Comparison of ENCODE assay signal across 8 cellular contexts in genomic region chr7:98294798-98295382, GRCh38. TPM values are rescaled to one million over a fixed set of nuclear protein-coding genes. Genes with fewer than 3 reads are reported as not detected.
DNase-seq lines count a peak whose midpoint lies in the region; ATAC-seq, FAIRE-seq and TF ChIP-seq lines count a peak whose summit lies in the region.

No MANE protein-coding gene starts in this region.

- TF ChIP-seq POLR2A in GM12891 (IDR thresholded peaks at IDR 0.05; ENCODE audit: low read depth, low read length) = peak; percentile 45; the same call in 1 of the 2 replicates

- DNase-seq in AG09309 (ENCODE audit: low read depth) (no peak), GM12891 (ENCODE audit: insufficient read length, low spot score) (peak; percentile 87), NOMO-1 (lab: John Stamatoyannopoulos, UW; ENCODE audit: unreplicated experiment in 2 of 2) (peak; percentile 28 to 37), T47D (ENCODE audit: low read depth in 1 of 2, low spot score in 1 of 2) (peak; percentile 80), left lung (peak in 1 of 2 donors; percentile 86), urothelium cell line (ENCODE audit: low spot score) (peak; percentile 78), occipital lobe (lab: John Stamatoyannopoulos, UW) (no peak)

- TF ChIP-seq CTCF in AG09309 (IDR thresholded peaks at IDR 0.05; ENCODE audit: control insufficient read depth, insufficient read depth, low read depth, low read length, missing control alignments) (peak; percentile 74), left lung (IDR thresholded peaks at IDR 0.05) (peak; percentile 46 to 60)

- H3K4me3 ChIP-seq in AG09309 (ENCODE audit: control insufficient read depth, low read depth, low read length) = no peak overlapping the region
- H3K4me3 ChIP-seq in left lung = no peak overlapping the region

- ATAC-seq in HG03520 (IDR thresholded peaks at IDR 0.05; ENCODE audit: unreplicated experiment) = peak; percentile 61
- peak; percentile 84 for ATAC-seq in left lung

- H3K27ac ChIP-seq in left lung = peak overlapping the region in 1 of 2 donors; percentile 14

- in situ Hi-C loops in T47D (cut with HindIII; ENCODE audit: low pct_unique_long_range_greater_than_20kb, low sequenced_read_pairs) = no loop called here

- FAIRE-seq in GM12891 (lab: Jason Lieb, UNC) = peak; percentile 69
- peak; percentile 56 for FAIRE-seq in urothelium cell line (lab: Jason Lieb, UNC)

- no peaks in the 10 kb centered on the region for H3K9me3 ChIP-seq in left lung

- H3K27me3 ChIP-seq in left lung = no peaks in the 10 kb centered on the region

- intact Hi-C loops in left lung (cut with DNase I) = loop anchor here in 1 of 2 donors (10.0 kb wide), 1 partner anchor 110 kb away; the partner anchor contains the start of gene BAIAP2L1

- peaks cover 0 to 14% of the 10 kb centered on the region in 2 donors for H3K4me1 ChIP-seq in left lung

- peaks cover 0 to 77% of the 10 kb centered on the region in 2 donors for H3K36me3 ChIP-seq in left lung

TF ChIP-seq in GM12891, 5 proteins besides CTCF, POLR2A, EP300 and RAD21:
- TF ChIP-seq PAX5 (IDR thresholded peaks at IDR 0.05; ENCODE audit: insufficient read depth, low read length, severe bottlenecking) = no peak
- TF ChIP-seq POU2F2 (IDR thresholded peaks at IDR 0.05; ENCODE audit: low read depth, low read length) = 0 out of 2 replicates have a peak, but pooled peaks have one; percentile 38
- TF ChIP-seq POLR2AphosphoS5 (IDR thresholded peaks at IDR 0.05; ENCODE audit: low read depth, low read length) = 0 out of 2 replicates have a peak, but pooled peaks have one; percentile 20
- TF ChIP-seq SPI1 (IDR thresholded peaks at IDR 0.05; ENCODE audit: low read depth, low read length) = no peak
- TF ChIP-seq TAF1 (IDR thresholded peaks at IDR 0.05; ENCODE audit: low read depth, low read length) = no peak

RNA-seq across cellular contexts. Expression of gene BRI3, which starts 13.4 kb away (rescaled TPM):
- 55.4 TPM for polyA plus RNA-seq in GM12891 (2012; ENCODE audit: low read depth, missing spikeins)
- total RNA-seq in left lung (100 to 1,000 TPM; 448 to 505 TPM), occipital lobe (21.4 TPM)

RNA-seq across cellular contexts. Expression of gene TECPR1, which starts 42.9 kb away (rescaled TPM):
- 6.0 TPM for polyA plus RNA-seq in GM12891 (2012; ENCODE audit: low read depth, missing spikeins)
- 10 to 100 TPM; 40.0 to 67.4 TPM for total RNA-seq in left lung
- total RNA-seq in occipital lobe = 41.5 TPM

Comparison
In these comparisons a context has a peak if more than half of its experiments do, and no peak if none do; other contexts are left out.
1. DNase-seq: peak in GM12891 (single experiment), NOMO-1 (2 of 2), T47D (2 of 2) and urothelium cell line (single experiment); none in AG09309 (single experiment) and occipital lobe (single experiment).
2. RNA of gene BRI3, which starts 13.4 kb away (total RNA-seq): 448 to 505 TPM in left lung; 21.4 TPM in occipital lobe (single experiment); every median in the first group is over 10 times any median in the second.